Comparison of ENCODE assay signal across 6 cellular contexts in the genomic region with DNA sequence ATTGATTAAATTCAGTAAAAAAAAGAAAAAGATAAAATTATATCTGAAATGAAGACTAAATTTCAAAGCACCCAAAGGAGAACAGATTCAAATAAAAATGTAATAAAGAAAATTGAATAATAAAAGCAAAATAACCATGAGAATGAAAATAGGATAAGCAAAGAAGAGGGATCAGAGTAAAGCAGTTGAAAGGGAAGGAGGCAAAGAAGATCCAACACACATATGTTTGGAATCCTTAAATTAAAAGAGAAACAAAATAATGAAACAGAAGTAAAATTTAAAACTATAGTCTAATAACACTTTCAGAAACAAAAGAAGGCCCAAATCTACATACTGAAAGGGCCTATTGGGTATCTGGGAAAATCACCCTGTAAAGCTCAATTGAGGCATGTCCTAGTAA.
"Had no signal": no experiment of that assay in that cellular context is flagged by ENCODE, and none has a peak within 500 bp of the region (broad histone marks: within the 10 kb centered on the region; RNA-seq: fewer than 3 reads in every experiment).

No MANE protein-coding gene starts in this region.

- H3K4me3 Mint-ChIP-seq: IgD-negative memory B cell had no signal

- H3K27ac Mint-ChIP-seq: IgD-negative memory B cell had no signal

- H3K27ac ChIP-seq: HL-60, KMS-11 had no signal

- H3K27me3 Mint-ChIP-seq: IgD-negative memory B cell had no signal

- H3K4me3 ChIP-seq: K562 had no signal

- H3K4me2 ChIP-seq: KMS-11 had no signal

- FAIRE-seq: HepG2, HTR-8/SVneo, K562 had no signal

- ATAC-seq: HepG2, K562 had no signal
